ENCODE assay signal across 1 cellular context in genomic region chr11:32947985-32948384, GRCh38.
TF ChIP-seq lines count a peak whose summit lies in the region.

No MANE protein-coding gene starts in this region.

TF ChIP-seq in GM12878, 131 proteins besides CTCF, POLR2A, EP300 and RAD21 (continued from another document):
- no peak for TF ChIP-seq ZBTB4 (CRISPR knock-in tag; IDR thresholded peaks at IDR 0.05)
- TF ChIP-seq, protein P1, sequence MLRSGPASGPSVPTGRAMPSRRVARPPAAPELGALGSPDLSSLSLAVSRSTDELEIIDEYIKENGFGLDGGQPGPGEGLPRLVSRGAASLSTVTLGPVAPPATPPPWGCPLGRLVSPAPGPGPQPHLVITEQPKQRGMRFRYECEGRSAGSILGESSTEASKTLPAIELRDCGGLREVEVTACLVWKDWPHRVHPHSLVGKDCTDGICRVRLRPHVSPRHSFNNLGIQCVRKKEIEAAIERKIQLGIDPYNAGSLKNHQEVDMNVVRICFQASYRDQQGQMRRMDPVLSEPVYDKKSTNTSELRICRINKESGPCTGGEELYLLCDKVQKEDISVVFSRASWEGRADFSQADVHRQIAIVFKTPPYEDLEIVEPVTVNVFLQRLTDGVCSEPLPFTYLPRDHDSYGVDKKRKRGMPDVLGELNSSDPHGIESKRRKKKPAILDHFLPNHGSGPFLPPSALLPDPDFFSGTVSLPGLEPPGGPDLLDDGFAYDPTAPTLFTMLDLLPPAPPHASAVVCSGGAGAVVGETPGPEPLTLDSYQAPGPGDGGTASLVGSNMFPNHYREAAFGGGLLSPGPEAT (IDR thresholded peaks at IDR 0.05; ENCODE audit: low read depth), result no peak
- TF ChIP-seq EED (IDR thresholded peaks at IDR 0.05; ENCODE audit: low read depth), result no peak
- TF ChIP-seq, protein P2, sequence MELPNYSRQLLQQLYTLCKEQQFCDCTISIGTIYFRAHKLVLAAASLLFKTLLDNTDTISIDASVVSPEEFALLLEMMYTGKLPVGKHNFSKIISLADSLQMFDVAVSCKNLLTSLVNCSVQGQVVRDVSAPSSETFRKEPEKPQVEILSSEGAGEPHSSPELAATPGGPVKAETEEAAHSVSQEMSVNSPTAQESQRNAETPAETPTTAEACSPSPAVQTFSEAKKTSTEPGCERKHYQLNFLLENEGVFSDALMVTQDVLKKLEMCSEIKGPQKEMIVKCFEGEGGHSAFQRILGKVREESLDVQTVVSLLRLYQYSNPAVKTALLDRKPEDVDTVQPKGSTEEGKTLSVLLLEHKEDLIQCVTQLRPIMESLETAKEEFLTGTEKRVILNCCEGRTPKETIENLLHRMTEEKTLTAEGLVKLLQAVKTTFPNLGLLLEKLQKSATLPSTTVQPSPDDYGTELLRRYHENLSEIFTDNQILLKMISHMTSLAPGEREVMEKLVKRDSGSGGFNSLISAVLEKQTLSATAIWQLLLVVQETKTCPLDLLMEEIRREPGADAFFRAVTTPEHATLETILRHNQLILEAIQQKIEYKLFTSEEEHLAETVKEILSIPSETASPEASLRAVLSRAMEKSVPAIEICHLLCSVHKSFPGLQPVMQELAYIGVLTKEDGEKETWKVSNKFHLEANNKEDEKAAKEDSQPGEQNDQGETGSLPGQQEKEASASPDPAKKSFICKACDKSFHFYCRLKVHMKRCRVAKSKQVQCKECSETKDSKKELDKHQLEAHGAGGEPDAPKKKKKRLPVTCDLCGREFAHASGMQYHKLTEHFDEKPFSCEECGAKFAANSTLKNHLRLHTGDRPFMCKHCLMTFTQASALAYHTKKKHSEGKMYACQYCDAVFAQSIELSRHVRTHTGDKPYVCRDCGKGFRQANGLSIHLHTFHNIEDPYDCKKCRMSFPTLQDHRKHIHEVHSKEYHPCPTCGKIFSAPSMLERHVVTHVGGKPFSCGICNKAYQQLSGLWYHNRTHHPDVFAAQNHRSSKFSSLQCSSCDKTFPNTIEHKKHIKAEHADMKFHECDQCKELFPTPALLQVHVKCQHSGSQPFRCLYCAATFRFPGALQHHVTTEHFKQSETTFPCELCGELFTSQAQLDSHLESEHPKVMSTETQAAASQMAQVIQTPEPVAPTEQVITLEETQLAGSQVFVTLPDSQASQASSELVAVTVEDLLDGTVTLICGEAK (IDR thresholded peaks at IDR 0.05; ENCODE audit: borderline replicate concordance), result no peak
- TF ChIP-seq TCF12 (IDR thresholded peaks at IDR 0.05; ENCODE audit: low read depth, low read length), result no peak
- TF ChIP-seq SREBF1 (IDR thresholded peaks at IDR 0.05; ENCODE audit: low read length), result no peak
- no peak for TF ChIP-seq RBBP5 (conservative IDR thresholded peaks at IDR 0.05)
- no peak for TF ChIP-seq ASH2L (IDR thresholded peaks at IDR 0.05; ENCODE audit: borderline replicate concordance, low read depth)
- no peak for TF ChIP-seq SIN3A (IDR thresholded peaks at IDR 0.05; ENCODE audit: low read depth, low read length)
- no peak for TF ChIP-seq HCFC1 (IDR thresholded peaks at IDR 0.05; ENCODE audit: low read length)
- TF ChIP-seq MEF2B (IDR thresholded peaks at IDR 0.05; ENCODE audit: partially characterized antibody, poor library complexity, severe bottlenecking), result no peak
- no peak for TF ChIP-seq SREBF2 (IDR thresholded peaks at IDR 0.05; ENCODE audit: low read length)
